In genomic region chr20:41072919-41073318, GRCh38 we compare ENCODE assay signal across 11 cellular contexts. TPM values are rescaled to one million over a fixed set of nuclear protein-coding genes. Genes with fewer than 3 reads are reported as not detected.
DNase-seq lines count a peak whose midpoint lies in the region; ATAC-seq and TF ChIP-seq lines count a peak whose summit lies in the region.
"Had no signal": no experiment of that assay in that cellular context is flagged by ENCODE, and none has a peak within 500 bp of the region (broad histone marks: within the 10 kb centered on the region; RNA-seq: fewer than 3 reads in every experiment).

No MANE protein-coding gene starts in this region.

- 67% methylated on average over 3 of the region's 3 CpGs for WGBS in GM23248 (ENCODE audit: low coverage in 1 of 2, low lambda C conversion rate in 2 of 2, missing lambda C conversion rate in 2 of 2), 2 experiments

- H3F3A ChIP-seq in GM23248 (ENCODE audit: insufficient read depth) (peaks cover 28% of the 10 kb centered on the region), MM.1S (ENCODE audit: insufficient read depth, low read length) (peaks cover 20% of the 10 kb centered on the region)

- peak overlapping the region; percentile 22; the same call in 1 of the 2 replicates for H3K9ac ChIP-seq in GM23248
- no peak overlapping the region for H3K9ac ChIP-seq in MM.1S (ENCODE audit: low read length)

- DNase-seq in GM23248 (no peak), SJSA1 (ENCODE audit: low read depth in 1 of 2, low spot score in 2 of 2) (no peak), coronary artery (ENCODE audit: low spot score) (no peak), osteocyte (ENCODE audit: extremely low spot score, unreplicated experiment) (no peak), NCI-H1694 treated with DMSO at 0.1 percent for 48 hours (lab: John Stamatoyannopoulos, UW) (no peak), GM20000 (ENCODE audit: low spot score) (no peak), MM.1S (no peak)
- DNase-seq: hypothalamus, NCI-H1105 treated with DMSO at 0.1 percent for 48 hours had no signal

- H3K27ac ChIP-seq in GM23248 (peak overlapping the region; percentile 62), SJSA1 (peak overlapping the region; percentile 2; the same call in 1 of the 2 replicates), coronary artery (peak overlapping the region; percentile 51 to 65), MM.1S (ENCODE audit: low read length) (no peak overlapping the region)
- H3K27ac ChIP-seq: ovary had no signal

- peaks cover 63% of the 10 kb centered on the region for H3K4me1 Mint-ChIP-seq in osteocyte (ENCODE audit: unreplicated experiment)

- H3K4me3 ChIP-seq in GM23248 (no peak overlapping the region), SJSA1 (no peak overlapping the region), coronary artery (no peak overlapping the region), MM.1S (ENCODE audit: low read length) (no peak overlapping the region)
- H3K4me3 ChIP-seq: ovary had no signal

- peaks cover 12% of the 10 kb centered on the region for H3K36me3 ChIP-seq in GM23248 (ENCODE audit: low read depth)
- peaks cover 45% of the 10 kb centered on the region for H3K36me3 ChIP-seq in SJSA1
- no peaks in the 10 kb centered on the region; the same call in 1 of the 2 replicates for H3K36me3 ChIP-seq in MM.1S (replicated peaks; ENCODE audit: insufficient read depth, low read length)
- H3K36me3 ChIP-seq: ovary had no signal

- H3K9me2 ChIP-seq in GM23248 (ENCODE audit: insufficient read depth) (no peaks in the 10 kb centered on the region), MM.1S (replicated peaks; ENCODE audit: insufficient read depth, low read length) (no peaks in the 10 kb centered on the region)

- no peak overlapping the region for H3K4me3 Mint-ChIP-seq in osteocyte (ENCODE audit: unreplicated experiment)

- ATAC-seq in GM18502 (IDR thresholded peaks at IDR 0.05; ENCODE audit: poor library complexity, unreplicated experiment) = no peak

- H3K9me3 Mint-ChIP-seq in osteocyte (ENCODE audit: unreplicated experiment) = no peaks in the 10 kb centered on the region

- H3K27me3 ChIP-seq in GM23248 (replicated peaks; ENCODE audit: insufficient read depth) = no peaks in the 10 kb centered on the region
- H3K27me3 ChIP-seq in SJSA1 (replicated peaks) = no peaks in the 10 kb centered on the region
- H3K27me3 ChIP-seq in MM.1S (replicated peaks; ENCODE audit: insufficient read depth, low read length) = no peaks in the 10 kb centered on the region
- H3K27me3 ChIP-seq: ovary had no signal

- peaks cover 32% of the 10 kb centered on the region for H3K36me3 Mint-ChIP-seq in osteocyte (ENCODE audit: unreplicated experiment)

- H3K27me3 Mint-ChIP-seq in osteocyte (ENCODE audit: unreplicated experiment) = no peaks in the 10 kb centered on the region

- in situ Hi-C loops in GM23248 (cut with MboI) = no loop called here

- H3K79me2 ChIP-seq in GM23248 (ENCODE audit: insufficient read depth) (peaks cover 99% of the 10 kb centered on the region), MM.1S (ENCODE audit: low read length) (peaks cover 97% of the 10 kb centered on the region)

- peak overlapping the region; percentile 93 for H3K27ac Mint-ChIP-seq in osteocyte (ENCODE audit: unreplicated experiment)

- TF ChIP-seq CTCF in coronary artery (IDR thresholded peaks at IDR 0.05) (no peak), osteocyte (IDR thresholded peaks at IDR 0.05) (no peak), GM20000 (IDR thresholded peaks at IDR 0.05; ENCODE audit: extremely low read depth, missing control alignments) (no peak), MM.1S (IDR thresholded peaks at IDR 0.05; ENCODE audit: low read length) (no peak)

- no peaks in the 10 kb centered on the region for H3K9me3 ChIP-seq in GM23248 (ENCODE audit: low read depth)
- H3K9me3 ChIP-seq in SJSA1 (replicated peaks) = no peaks in the 10 kb centered on the region
- no peaks in the 10 kb centered on the region for H3K9me3 ChIP-seq in MM.1S (replicated peaks; ENCODE audit: insufficient read depth, low read length)
- H3K9me3 ChIP-seq: ovary had no signal

- H4K20me1 ChIP-seq in GM23248 (ENCODE audit: insufficient read depth) (peaks cover 3% of the 10 kb centered on the region; the same call in 1 of the 2 replicates), MM.1S (ENCODE audit: insufficient read depth, low read length) (peaks cover 17% of the 10 kb centered on the region; the same call in 1 of the 2 replicates)

- H2AFZ ChIP-seq in GM23248 (no peak overlapping the region), MM.1S (ENCODE audit: low read length) (no peak overlapping the region)

- H3K4me2 ChIP-seq in GM23248 (ENCODE audit: unreplicated experiment) = peak overlapping the region; percentile 52
- H3K4me2 ChIP-seq in MM.1S (ENCODE audit: low read depth, low read length) = no peak overlapping the region

- H3K4me1 ChIP-seq in GM23248 (ENCODE audit: insufficient read depth) (peaks cover 35% of the 10 kb centered on the region), SJSA1 (replicated peaks) (peaks cover 49% of the 10 kb centered on the region), MM.1S (ENCODE audit: low read length) (peaks cover 18% of the 10 kb centered on the region)

RNA-seq across cellular contexts. Expression of gene TOP1, which starts 44.3 kb away (rescaled TPM):
- total RNA-seq in GM23248 (2014; rRNA removed; shearing (Covaris generic)) = 7.2 and 9.0 TPM in 2 replicates
- 17.9 and 18.2 TPM in 2 replicates for polyA plus RNA-seq in GM23248 (2016; fragmentation: Nextera tagmentation; extraction: Ambion mirVana)
- 13.6 and 15.4 TPM in 2 replicates for total RNA-seq in SJSA1 (2014; rRNA removed; shearing (Covaris generic))
- 50.2 and 51.1 TPM in 2 replicates for total RNA-seq in osteocyte
